ENCODE assay signal across 13 cellular contexts in genomic region chr1:51583532-51583931, GRCh38. TPM values are rescaled to one million over a fixed set of nuclear protein-coding genes. Genes with fewer than 3 reads are reported as not detected.
DNase-seq lines count a peak whose midpoint lies in the region; ATAC-seq and TF ChIP-seq lines count a peak whose summit lies in the region.
"Had no signal": no experiment of that assay in that cellular context is flagged by ENCODE, and none has a peak within 500 bp of the region (broad histone marks: within the 10 kb centered on the region; RNA-seq: fewer than 3 reads in every experiment).

No MANE protein-coding gene starts in this region.

- no TSS peak for BruUV-seq in mammary epithelial cell (replicated peaks; lab: Mats Ljungman, UMichigan)

- peak; percentile 55 for DNase-seq in G401 (ENCODE audit: low spot score)
- peak; percentile 96 for DNase-seq in mammary epithelial cell
- DNase-seq in inferior parietal cortex (ENCODE audit: extremely low spot score): peak; percentile 79
- DNase-seq in gastrocnemius medialis: peak; percentile 39 to 44
- DNase-seq in NCI-H1930 (lab: John Stamatoyannopoulos, UW): no peak
- no peak for DNase-seq in HFFc6
- DNase-seq in NCI-H345 treated with DMSO at 0.1 percent for 48 hours (lab: John Stamatoyannopoulos, UW; ENCODE audit: unreplicated experiment): no peak
- DNase-seq: activated T-cell treated with anti-CD3 and anti-CD28 coated beads, Interleukin-2, amount 50 U/mL, for 72 hours; Calu3; naive B cell; NCI-H82 had no signal

- H3K9me3 ChIP-seq in mammary epithelial cell (replicated peaks; ENCODE audit: insufficient read depth, low read length): no peaks in the 10 kb centered on the region
- H3K9me3 ChIP-seq in gastrocnemius medialis: no peaks in the 10 kb centered on the region

- no peaks in the 10 kb centered on the region for H3K36me3 Mint-ChIP-seq in HFFc6 (ENCODE audit: low read depth)
- H3K36me3 Mint-ChIP-seq: naive B cell had no signal

- H3K9me3 Mint-ChIP-seq in HFFc6: no peaks in the 10 kb centered on the region
- H3K9me3 Mint-ChIP-seq: activated T-cell treated with anti-CD3 and anti-CD28 coated beads, Interleukin-2, amount 50 U/mL, for 72 hours had no signal

- no peak overlapping the region for H3K27ac Mint-ChIP-seq in HFFc6
- H3K27ac Mint-ChIP-seq: activated T-cell treated with anti-CD3 and anti-CD28 coated beads, Interleukin-2, amount 50 U/mL, for 72 hours; naive B cell had no signal

- peaks cover 2% of the 10 kb centered on the region; the same call in 1 of the 2 replicates for H3K27me3 Mint-ChIP-seq in HFFc6 (ENCODE audit: insufficient read depth)
- H3K27me3 Mint-ChIP-seq: naive B cell had no signal

- H3K9ac ChIP-seq in mammary epithelial cell (ENCODE audit: insufficient read depth, low read length): no peak overlapping the region
- H3K9ac ChIP-seq: KMS-11 had no signal

- peaks cover 9% of the 10 kb centered on the region for H3K4me1 Mint-ChIP-seq in HFFc6 (ENCODE audit: low read depth)

- H2AFZ ChIP-seq in mammary epithelial cell (ENCODE audit: low read depth, low read length): peak overlapping the region; percentile 87

- H3K36me3 ChIP-seq in mammary epithelial cell (ENCODE audit: insufficient read depth, low read length) (no peaks in the 10 kb centered on the region), gastrocnemius medialis (no peaks in the 10 kb centered on the region)

- H3K4me3 ChIP-seq in mammary epithelial cell (replicated peaks in 1 of 3; ENCODE audit: insufficient read depth in 1 of 3, low read depth in 2 of 3, low read length in 3 of 3) (no peak overlapping the region), gastrocnemius medialis (no peak overlapping the region)

- ATAC-seq in gastrocnemius medialis (peak; percentile 40 to 86), GM21619 (IDR thresholded peaks at IDR 0.05; ENCODE audit: unreplicated experiment) (no peak)
- ATAC-seq: activated T-cell treated with anti-CD3 and anti-CD28 coated beads, Interleukin-2, amount 50 U/mL, for 72 hours had no signal

- no peak for TF ChIP-seq CTCF in mammary epithelial cell (conservative IDR thresholded peaks at IDR 0.05 in 1 of 2, IDR thresholded peaks at IDR 0.05 in 1 of 2; ENCODE audit: extremely low read depth in 1 of 2, insufficient read depth in 1 of 2, low read depth in 1 of 2, low read length in 2 of 2)
- no peak for TF ChIP-seq CTCF in gastrocnemius medialis (IDR thresholded peaks at IDR 0.05 in 4 of 5, conservative IDR thresholded peaks at IDR 0.05 in 1 of 5)
- no peak for TF ChIP-seq CTCF in HFFc6 (IDR thresholded peaks at IDR 0.05)

- dilution Hi-C loops in mammary epithelial cell (cut with HindIII; ENCODE audit: low sequenced_read_pairs): no loop called here

- in situ Hi-C loops in G401 (cut with HindIII; ENCODE audit: low sequenced_read_pairs): no loop called here
- in situ Hi-C loops in mammary epithelial cell (cut with MboI; ENCODE audit: low sequenced_read_pairs in 2 of 2): no loop called here
- in situ Hi-C loops in gastrocnemius medialis (cut with MboI; ENCODE audit: low sequenced_read_pairs in 4 of 4): no loop called here

- intact Hi-C loops in mammary epithelial cell (cut with micrococcal nuclease) (no loop called here), gastrocnemius medialis (cut with DNase I; ENCODE audit: low total_unique reads) (no loop called here)

- TF ChIP-seq POLR2A in gastrocnemius medialis (IDR thresholded peaks at IDR 0.05): no peak

- H3K27me3 ChIP-seq in mammary epithelial cell (ENCODE audit: insufficient read depth, low read length) (no peaks in the 10 kb centered on the region), gastrocnemius medialis (no peaks in the 10 kb centered on the region)

- H3K79me2 ChIP-seq in mammary epithelial cell (ENCODE audit: insufficient read depth, low read length): no peaks in the 10 kb centered on the region

- H3K4me2 ChIP-seq in mammary epithelial cell (ENCODE audit: insufficient read depth, low read depth, low read length): peak overlapping the region; percentile 49
- H3K4me2 ChIP-seq: KMS-11 had no signal

- H3K4me3 Mint-ChIP-seq in HFFc6: no peak overlapping the region
- H3K4me3 Mint-ChIP-seq: activated T-cell treated with anti-CD3 and anti-CD28 coated beads, Interleukin-2, amount 50 U/mL, for 72 hours had no signal

- H3K4me1 ChIP-seq in mammary epithelial cell (ENCODE audit: insufficient read depth, low read length): peaks cover 14% of the 10 kb centered on the region
- H3K4me1 ChIP-seq in gastrocnemius medialis: peaks cover 9 to 11% of the 10 kb centered on the region in 2 donors

- H4K20me1 ChIP-seq in mammary epithelial cell (ENCODE audit: insufficient read depth, low read length): no peaks in the 10 kb centered on the region

- H3K27ac ChIP-seq in mammary epithelial cell (ENCODE audit: insufficient read depth, low read depth, low read length) (peak overlapping the region; percentile 48), gastrocnemius medialis (peak overlapping the region in 3 of 4 donors; percentile 24 to 61 (median 25))
- H3K27ac ChIP-seq: KMS-11 had no signal

- 8% methylated on average over 9 of the region's 9 CpGs for WGBS in mammary epithelial cell (ENCODE audit: low coverage, missing lambda C conversion rate)

- CTCF ChIA-PET in mammary epithelial cell (lab: Charles Lee; ENCODE audit: low non-redundant PET): no interaction called here

RNA-seq across cellular contexts. Expression of gene OSBPL9, which starts 33.4 kb away (rescaled TPM):
- 115 and 174 TPM in 2 replicates for total RNA-seq in G401 (2014; rRNA removed; shearing (Covaris generic))
- total RNA-seq in mammary epithelial cell (10 to 100 TPM; 59.0 to 87.5 TPM), gastrocnemius medialis (100 to 1,000 TPM in 3 of 4 donors, 10 to 100 TPM in 1; 65.8 to 206 (median 136) TPM)
- 42.2 TPM for polyA plus RNA-seq in mammary epithelial cell
- polyA minus RNA-seq in mammary epithelial cell: 129 TPM
- total RNA-seq in HFFc6 (2021; fragmentation: NEBNext Ultra II Directional; extraction: Animal tissue kit (Norgen Biotek cat#: 25700)): 10 to 100 TPM; 39.8 to 54.2 (median 44.8) TPM

Comparison
In these comparisons a context has a peak if more than half of its experiments do, and no peak if none do; other contexts are left out.
1. DNase-seq: peak in G401 (single experiment), mammary epithelial cell (single experiment), inferior parietal cortex (single experiment) and gastrocnemius medialis (2 of 2); none in NCI-H1930 (0 of 2), HFFc6 (single experiment) and NCI-H345 treated with DMSO at 0.1 percent for 48 hours (single experiment).